17 cellular contexts compared by ENCODE assay signal in the genomic region with DNA sequence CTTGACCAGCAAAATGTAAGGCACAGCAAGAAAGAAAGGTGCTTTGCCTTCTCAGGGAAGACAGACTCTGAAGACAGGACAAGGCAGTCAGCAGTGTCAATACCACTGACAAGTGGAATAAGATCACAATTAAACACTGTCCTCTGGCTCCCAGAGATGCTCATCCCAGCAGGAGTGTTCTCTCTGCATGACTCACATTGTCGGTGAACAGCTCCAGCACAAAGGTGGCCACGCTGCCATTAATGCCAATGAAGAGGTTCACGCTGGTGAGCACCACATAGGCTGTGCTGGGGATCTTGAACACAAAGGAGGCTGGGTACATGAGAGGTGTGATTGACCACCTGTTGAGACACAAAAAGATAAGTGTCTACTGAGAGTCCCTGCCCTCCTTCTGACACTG. TPM values are rescaled to one million over a fixed set of nuclear protein-coding genes. Genes with fewer than 3 reads are reported as not detected.
DNase-seq lines count a peak whose midpoint lies in the region; ATAC-seq and TF ChIP-seq lines count a peak whose summit lies in the region.
"Had no signal": no experiment of that assay in that cellular context is flagged by ENCODE, and none has a peak within 500 bp of the region (broad histone marks: within the 10 kb centered on the region; RNA-seq: fewer than 3 reads in every experiment).

No MANE protein-coding gene starts in this region.

- TF ChIP-seq POLR2A in gastrocnemius medialis (IDR thresholded peaks at IDR 0.05): no peak

- in situ Hi-C loops in astrocyte of the spinal cord (cut with HindIII; ENCODE audit: low sequenced_read_pairs): no loop called here
- in situ Hi-C loops in gastrocnemius medialis (cut with MboI; ENCODE audit: low sequenced_read_pairs in 4 of 4): loop anchor here in 2 of 4 donors (25.0 kb wide), 1 partner anchor 616 kb away; no protein-coding TSS in a partner anchor
- in situ Hi-C loops in HAP-1 (cut with MboI; ENCODE audit: low sequenced_read_pairs): no loop called here

- TF ChIP-seq CTCF in HEK293 (tag by site-specific recombination; IDR thresholded peaks at IDR 0.05) (no peak), astrocyte of the spinal cord (IDR thresholded peaks at IDR 0.05; ENCODE audit: low read depth, low read length) (no peak), gastrocnemius medialis (IDR thresholded peaks at IDR 0.05 in 4 of 5, conservative IDR thresholded peaks at IDR 0.05 in 1 of 5) (no peak)

- POLR2A ChIA-PET in HEK293 (lab: Yijun Ruan, JAX): no interaction called here

- H3K4me1 ChIP-seq in HEK293 (ENCODE audit: control insufficient read depth, insufficient read depth, low read length): peaks cover 10% of the 10 kb centered on the region; the same call in 1 of the 2 replicates
- H3K4me1 ChIP-seq in gastrocnemius medialis: no peaks in the 10 kb centered on the region
- H3K4me1 ChIP-seq in HAP-1: no peaks in the 10 kb centered on the region

- H3K27ac ChIP-seq in HEK293 (ENCODE audit: extremely low read depth, low read depth, low read length): no peak overlapping the region
- peak overlapping the region; percentile 32 to 55 (median 52) for H3K27ac ChIP-seq in gastrocnemius medialis
- H3K27ac ChIP-seq: KMS-11, RWPE1, SJCRH30 had no signal

- CTCF ChIA-PET in HEK293 (lab: Yijun Ruan, JAX): interaction anchor here (1.1 to 1.7 kb wide), 2 partner anchors 68 to 619 kb away, joined by 4 to 6 read pairs; no protein-coding TSS in a partner anchor

- no peaks in the 10 kb centered on the region for H3K9me3 ChIP-seq in HEK293 (ENCODE audit: control insufficient read depth, insufficient read depth, low read depth, low read length)
- H3K9me3 ChIP-seq in gastrocnemius medialis: no peaks in the 10 kb centered on the region
- no peaks in the 10 kb centered on the region for H3K9me3 ChIP-seq in HAP-1
- H3K9me3 ChIP-seq: SJCRH30 had no signal

- H3K4me3 ChIP-seq in HEK293 (ENCODE audit: low read depth, low read length) (no peak overlapping the region), astrocyte of the spinal cord (ENCODE audit: low read depth, low read length) (no peak overlapping the region), gastrocnemius medialis (no peak overlapping the region), HAP-1 (no peak overlapping the region)
- H3K4me3 ChIP-seq: SJCRH30 had no signal

- no peak for ATAC-seq in gastrocnemius medialis
- ATAC-seq: PC-3 had no signal

- peak; percentile 13 for DNase-seq in NCI-H748 (lab: John Stamatoyannopoulos, UW; ENCODE audit: unreplicated experiment)
- no peak for DNase-seq in NCI-H748 treated with DMSO at 0.1 percent for 48 hours (lab: John Stamatoyannopoulos, UW)
- peak; percentile 15 for DNase-seq in astrocyte of the spinal cord (ENCODE audit: low read depth, low spot score)
- DNase-seq in gastrocnemius medialis: no peak
- no peak for DNase-seq in globus pallidus (ENCODE audit: low spot score)
- DNase-seq in HAP-1 (ENCODE audit: low spot score in 2 of 2): no peak
- DNase-seq: DMS 273 treated with DMSO at 0.1 percent for 48 hours, GOT3, NCI-H1048, NCI-H1930, NCI-H2171 treated with DMSO at 0.1 percent for 48 hours, NCI-H524 treated with DMSO at 0.1 percent for 48 hours, PC-3, SJCRH30 had no signal

- no peaks in the 10 kb centered on the region for H3K27me3 ChIP-seq in gastrocnemius medialis
- H3K27me3 ChIP-seq in HAP-1 (ENCODE audit: low read depth): no peaks in the 10 kb centered on the region

- intact Hi-C loops in gastrocnemius medialis (cut with DNase I; ENCODE audit: low total_unique reads): no loop called here

- H3K36me3 ChIP-seq in HEK293 (ENCODE audit: control insufficient read depth in 2 of 2, insufficient read depth in 1 of 2, low read length in 2 of 2) (peaks cover 0 to 4% of the 10 kb centered on the region in 2 experiments; a peak in 1 of 3 replicates), gastrocnemius medialis (peaks cover 3 to 98% of the 10 kb centered on the region in 2 donors), HAP-1 (replicated peaks) (no peaks in the 10 kb centered on the region)
- H3K36me3 ChIP-seq: SJCRH30 had no signal

TF ChIP-seq in HEK293, 187 proteins besides CTCF, POLR2A, EP300 and RAD21:
- TF ChIP-seq ZNF600 (tag by site-specific recombination; IDR thresholded peaks at IDR 0.05) (peak; percentile 43; the same call in 1 of the 2 replicates), SCRT2 (tag by site-specific recombination; IDR thresholded peaks at IDR 0.05) (peak; percentile 80; the same call in 1 of the 2 replicates), ZNF510 (tag by site-specific recombination; IDR thresholded peaks at IDR 0.05; ENCODE audit: insufficient replicate concordance) (no peak), ZIC2 (tag by site-specific recombination; IDR thresholded peaks at IDR 0.05) (peak; percentile 55)
TF ChIP-seq in HEK293: peak in this region for 3.

RNA-seq across cellular contexts. Expression of a gene that starts 31.9 kb away (rescaled TPM):
- 10 to 100 TPM in 3 of 4 donors, 1 to 10 TPM in 1; 1.9 to 19.1 (median 13.9) TPM for total RNA-seq in gastrocnemius medialis

RNA-seq across cellular contexts. Expression of a gene that starts 48.4 kb away (rescaled TPM):
- 10 to 100 TPM in 1 of 4 donors, 1 to 10 TPM in 3; 5.9 to 17.2 (median 6.9) TPM for total RNA-seq in gastrocnemius medialis

Comparison
In these comparisons a context has a peak if more than half of its experiments do, and no peak if none do; other contexts are left out.
1. DNase-seq: peak in NCI-H748 (single experiment) and astrocyte of the spinal cord (single experiment); none in NCI-H748 treated with DMSO at 0.1 percent for 48 hours (single experiment), gastrocnemius medialis (0 of 2), globus pallidus (single experiment) and HAP-1 (0 of 2).